Comparison of ENCODE assay signal across 18 cellular contexts in the genomic region with DNA sequence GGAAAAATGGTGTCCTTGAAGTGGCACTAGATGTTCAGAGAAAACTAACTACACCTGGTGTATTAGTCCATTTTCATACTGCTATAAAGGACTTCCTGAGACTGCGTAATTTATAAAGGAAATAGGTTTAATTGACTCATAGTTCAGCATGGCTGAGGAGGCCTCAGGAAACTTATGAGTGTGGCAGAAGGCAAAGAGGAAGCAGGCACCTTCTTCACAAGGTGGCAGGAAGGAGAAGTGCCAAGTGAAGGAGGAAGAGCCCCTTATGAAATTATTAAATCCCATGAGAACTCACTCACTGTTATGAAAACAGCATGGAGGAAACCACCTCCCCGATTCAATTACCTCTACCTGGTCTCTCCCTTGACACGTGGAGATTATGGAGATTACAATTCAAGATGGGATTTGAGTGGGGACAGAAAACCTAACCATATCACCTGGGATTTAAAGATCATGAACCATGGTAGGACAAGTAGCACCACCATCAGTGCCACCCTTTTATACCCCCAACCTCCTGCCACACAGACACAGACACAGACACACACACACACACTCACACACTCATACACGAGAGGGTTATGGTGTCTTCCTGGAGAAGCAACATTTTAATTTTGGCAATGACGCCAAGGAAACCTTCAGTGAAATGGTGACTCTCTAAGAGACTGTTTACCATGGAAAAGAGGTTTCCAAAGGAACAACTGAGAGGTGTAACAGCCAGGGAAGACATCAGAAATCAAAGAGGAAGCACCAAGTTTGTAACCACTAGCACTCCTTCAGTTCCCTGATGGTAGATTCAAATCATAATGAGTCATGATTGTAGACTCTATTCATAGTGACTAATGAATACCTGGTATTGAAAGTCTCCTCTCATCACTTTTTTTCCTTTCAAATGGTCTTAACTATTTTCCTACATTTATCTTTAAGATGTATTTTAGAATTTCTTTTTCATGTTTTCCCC. TPM values are rescaled to one million over a fixed set of nuclear protein-coding genes. Genes with fewer than 3 reads are reported as not detected.
A peak's percentile ranks its signal among the peaks of the same experiment; 100 is the strongest.
DNase-seq lines count a peak whose midpoint lies in the region; ATAC-seq lines count a peak whose summit lies in the region.
"Had no signal": no experiment of that assay in that cellular context is flagged by ENCODE, and none has a peak within 500 bp of the region (broad histone marks: within the 10 kb centered on the region; RNA-seq: fewer than 3 reads in every experiment).

No MANE protein-coding gene starts in this region.

- peak overlapping the region; percentile 17 for H3K27ac Mint-ChIP-seq in activated CD4-positive, alpha-beta T cell treated with anti-CD3 and anti-CD28 coated beads, Interleukin-2, amount 10 ng/mL, durations not matched to agents 24 days and 14 days
- H3K27ac Mint-ChIP-seq in stimulated activated naive B cell treated with anti-CD40 and anti-IgM and Interleukin-4, amounts not matched to agents 10 μg/mL and 1 μg/mL and 100 μg/mL, for 72 hours: peak overlapping the region; percentile 76
- H3K27ac Mint-ChIP-seq: dendritic cell treated with granulocyte-macrophage colony-stimulating factor and Interleukin-4, amounts not matched to agents 40 ng/mL and 50 ng/mL, for 4 days; GM23338 had no signal

- no peaks in the 10 kb centered on the region for H3K4me1 ChIP-seq in right cardiac atrium (ENCODE audit: control insufficient read depth, insufficient read depth, low read length)
- H3K4me1 ChIP-seq: pancreas had no signal

- no peaks in the 10 kb centered on the region for H3K9me3 ChIP-seq in right cardiac atrium (ENCODE audit: control insufficient read depth, low read length)
- H3K9me3 ChIP-seq: pancreas had no signal

- no peaks in the 10 kb centered on the region for H3K36me3 Mint-ChIP-seq in activated CD4-positive, alpha-beta T cell treated with anti-CD3 and anti-CD28 coated beads, Interleukin-2, amount 10 ng/mL, durations not matched to agents 24 days and 14 days (ENCODE audit: low read depth)
- peaks cover 36 to 57% of the 10 kb centered on the region in 2 donors for H3K36me3 Mint-ChIP-seq in stimulated activated naive B cell treated with anti-CD40 and anti-IgM and Interleukin-4, amounts not matched to agents 10 μg/mL and 1 μg/mL and 100 μg/mL, for 72 hours

- H3K4me3 ChIP-seq in right cardiac atrium (ENCODE audit: low read length): no peak overlapping the region
- H3K4me3 ChIP-seq: GM23338, pancreas had no signal

- H3K27me3 Mint-ChIP-seq in activated CD4-positive, alpha-beta T cell treated with anti-CD3 and anti-CD28 coated beads, Interleukin-2, amount 10 ng/mL, durations not matched to agents 24 days and 14 days: no peaks in the 10 kb centered on the region
- no peaks in the 10 kb centered on the region for H3K27me3 Mint-ChIP-seq in stimulated activated naive B cell treated with anti-CD40 and anti-IgM and Interleukin-4, amounts not matched to agents 10 μg/mL and 1 μg/mL and 100 μg/mL, for 72 hours
- H3K27me3 Mint-ChIP-seq: dendritic cell treated with granulocyte-macrophage colony-stimulating factor and Interleukin-4, amounts not matched to agents 40 ng/mL and 50 ng/mL, for 4 days had no signal

- intact Hi-C loops in activated CD4-positive, alpha-beta T cell treated with anti-CD3 and anti-CD28 coated beads, Interleukin-2, amount 10 ng/mL, durations not matched to agents 24 days and 14 days (cut with micrococcal nuclease): loop anchor here (1.0 kb wide), 1 partner anchor 8 kb away; no protein-coding TSS in a partner anchor
- intact Hi-C loops in right cardiac atrium (cut with DNase I): no loop called here

- H3K4me1 Mint-ChIP-seq in activated CD4-positive, alpha-beta T cell treated with anti-CD3 and anti-CD28 coated beads, Interleukin-2, amount 10 ng/mL, durations not matched to agents 24 days and 14 days: peaks cover 1% of the 10 kb centered on the region
- peaks cover 13 to 14% of the 10 kb centered on the region in 2 donors for H3K4me1 Mint-ChIP-seq in stimulated activated naive B cell treated with anti-CD40 and anti-IgM and Interleukin-4, amounts not matched to agents 10 μg/mL and 1 μg/mL and 100 μg/mL, for 72 hours
- H3K4me1 Mint-ChIP-seq: GM23338 had no signal

- peak; percentile 85 to 94 for ATAC-seq in stimulated activated naive B cell treated with anti-CD40 and anti-IgM and Interleukin-4, amounts not matched to agents 10 μg/mL and 1 μg/mL and 100 μg/mL, for 72 hours (replicated peaks)
- ATAC-seq in right cardiac atrium: no peak
- ATAC-seq: GM23338, Panc1, pancreas had no signal

- no peaks in the 10 kb centered on the region for H3K27me3 ChIP-seq in right cardiac atrium (ENCODE audit: control insufficient read depth, insufficient read depth)
- H3K27me3 ChIP-seq: pancreas had no signal

- DNase-seq in activated CD4-positive, alpha-beta T cell treated with anti-CD3 and anti-CD28 coated beads, Interleukin-2, amount 10 ng/mL, durations not matched to agents 24 days and 14 days: no peak
- DNase-seq in activated CD4-positive, alpha-beta T cell treated with anti-CD3 and anti-CD28 coated beads for 48 hours: no peak
- DNase-seq in MV-4-11 (lab: John Stamatoyannopoulos, UW) (peak; percentile 10), astrocyte of the hippocampus (ENCODE audit: low read depth, low spot score) (peak; percentile 25), COLO668 (lab: John Stamatoyannopoulos, UW; ENCODE audit: unreplicated experiment) (no peak), right cardiac atrium (no peak), DMS79 (lab: John Stamatoyannopoulos, UW) (no peak)
- DNase-seq in stimulated activated naive B cell treated with anti-CD40 and anti-IgM and Interleukin-4, amounts not matched to agents 10 μg/mL and 1 μg/mL and 100 μg/mL, for 72 hours: peak; percentile 42
- DNase-seq: amniotic stem cell; DMS153; mesendoderm; NCI-H446 treated with DMSO at 0.1 percent for 48 hours; pancreas; stimulated activated CD4-positive, alpha-beta T cell treated with anti-CD3 and anti-CD28 coated beads, Interleukin-15, amount 100 ng/mL, for 24 hours; T-helper 9 cell had no signal

- WGBS in right cardiac atrium: 77% methylated on average over 5 of the region's 5 CpGs

- no peak overlapping the region for H3K27ac ChIP-seq in right cardiac atrium (ENCODE audit: low read length)
- H3K27ac ChIP-seq: pancreas had no signal

- H3K4me3 Mint-ChIP-seq in activated CD4-positive, alpha-beta T cell treated with anti-CD3 and anti-CD28 coated beads, Interleukin-2, amount 10 ng/mL, durations not matched to agents 24 days and 14 days: no peak overlapping the region
- peak overlapping the region in 1 of 2 donors; percentile 19 for H3K4me3 Mint-ChIP-seq in stimulated activated naive B cell treated with anti-CD40 and anti-IgM and Interleukin-4, amounts not matched to agents 10 μg/mL and 1 μg/mL and 100 μg/mL, for 72 hours
- H3K4me3 Mint-ChIP-seq: dendritic cell treated with granulocyte-macrophage colony-stimulating factor and Interleukin-4, amounts not matched to agents 40 ng/mL and 50 ng/mL, for 4 days; GM23338 had no signal

- peaks cover 18% of the 10 kb centered on the region for H3K9me3 Mint-ChIP-seq in activated CD4-positive, alpha-beta T cell treated with anti-CD3 and anti-CD28 coated beads, Interleukin-2, amount 10 ng/mL, durations not matched to agents 24 days and 14 days
- peaks cover 31 to 37% of the 10 kb centered on the region in 2 donors for H3K9me3 Mint-ChIP-seq in stimulated activated naive B cell treated with anti-CD40 and anti-IgM and Interleukin-4, amounts not matched to agents 10 μg/mL and 1 μg/mL and 100 μg/mL, for 72 hours

RNA-seq across cellular contexts. Expression of a gene that starts 41.8 kb away (rescaled TPM):
- not detected in 2 replicates for total RNA-seq in activated CD4-positive, alpha-beta T cell treated with anti-CD3 and anti-CD28 coated beads, Interleukin-2, amount 10 ng/mL, durations not matched to agents 24 days and 14 days
- total RNA-seq in right cardiac atrium: not detected
- not detected for polyA plus RNA-seq in right cardiac atrium

Comparison
In these comparisons a context has a peak if more than half of its experiments do, and no peak if none do; other contexts are left out.
1. DNase-seq: peak in MV-4-11 (single experiment), astrocyte of the hippocampus (single experiment) and stimulated activated naive B cell treated with anti-CD40 and anti-IgM and Interleukin-4, amounts not matched to agents 10 μg/mL and 1 μg/mL and 100 μg/mL, for 72 hours (single experiment); none in activated CD4-positive, alpha-beta T cell treated with anti-CD3 and anti-CD28 coated beads, Interleukin-2, amount 10 ng/mL, durations not matched to agents 24 days and 14 days (single experiment), activated CD4-positive, alpha-beta T cell treated with anti-CD3 and anti-CD28 coated beads for 48 hours (single experiment), COLO668 (single experiment), right cardiac atrium (0 of 3) and DMS79 (single experiment).
2. ATAC-seq: peak in stimulated activated naive B cell treated with anti-CD40 and anti-IgM and Interleukin-4, amounts not matched to agents 10 μg/mL and 1 μg/mL and 100 μg/mL, for 72 hours (2 of 2); none in right cardiac atrium (0 of 2).